ENCODE assay signal across 1 cellular context in genomic region chr12:104294158-104294844, GRCh38.
A peak's percentile ranks its signal among the peaks of the same experiment; 100 is the strongest.
TF ChIP-seq lines count a peak whose summit lies in the region.

No MANE protein-coding gene starts in this region.

TF ChIP-seq in K562, 482 proteins besides CTCF, POLR2A, EP300 and RAD21:
- TF ChIP-seq, protein P1, sequence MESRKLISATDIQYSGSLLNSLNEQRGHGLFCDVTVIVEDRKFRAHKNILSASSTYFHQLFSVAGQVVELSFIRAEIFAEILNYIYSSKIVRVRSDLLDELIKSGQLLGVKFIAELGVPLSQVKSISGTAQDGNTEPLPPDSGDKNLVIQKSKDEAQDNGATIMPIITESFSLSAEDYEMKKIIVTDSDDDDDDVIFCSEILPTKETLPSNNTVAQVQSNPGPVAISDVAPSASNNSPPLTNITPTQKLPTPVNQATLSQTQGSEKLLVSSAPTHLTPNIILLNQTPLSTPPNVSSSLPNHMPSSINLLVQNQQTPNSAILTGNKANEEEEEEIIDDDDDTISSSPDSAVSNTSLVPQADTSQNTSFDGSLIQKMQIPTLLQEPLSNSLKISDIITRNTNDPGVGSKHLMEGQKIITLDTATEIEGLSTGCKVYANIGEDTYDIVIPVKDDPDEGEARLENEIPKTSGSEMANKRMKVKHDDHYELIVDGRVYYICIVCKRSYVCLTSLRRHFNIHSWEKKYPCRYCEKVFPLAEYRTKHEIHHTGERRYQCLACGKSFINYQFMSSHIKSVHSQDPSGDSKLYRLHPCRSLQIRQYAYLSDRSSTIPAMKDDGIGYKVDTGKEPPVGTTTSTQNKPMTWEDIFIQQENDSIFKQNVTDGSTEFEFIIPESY (CRISPR knock-in tag; IDR thresholded peaks at IDR 0.05): peak; percentile 95
- TF ChIP-seq RBFOX2 (IDR thresholded peaks at IDR 0.05; ENCODE audit: low read depth, low read length) (peak; percentile 32; the same call in 1 of the 2 replicates), SMC3 (conservative IDR thresholded peaks at IDR 0.05; ENCODE audit: insufficient read depth, low read depth, low read length) (0 out of 2 replicates have a peak, but pooled peaks have one; percentile 19), ZNF740 (CRISPR knock-in tag; IDR thresholded peaks at IDR 0.05) (peak; percentile 82), ZNF740 (tag; IDR thresholded peaks at IDR 0.05) (peak in 1 of 2 experiments; percentile 61; a peak in 2 of 4 replicates)
TF ChIP-seq in K562: peak in this region for 4; not testable (repeated sequence) for 478.
